Comparison of ENCODE assay signal across 11 cellular contexts in genomic region chr18:76475450-76476203, GRCh38.
DNase-seq lines count a peak whose midpoint lies in the region; ATAC-seq and TF ChIP-seq lines count a peak whose summit lies in the region.
"Had no signal": no experiment of that assay in that cellular context is flagged by ENCODE, and none has a peak within 500 bp of the region (broad histone marks: within the 10 kb centered on the region; RNA-seq: fewer than 3 reads in every experiment).

No MANE protein-coding gene starts in this region.

- H3K27ac ChIP-seq in muscle layer of duodenum (ENCODE audit: low read length): peak overlapping the region; percentile 71
- H3K27ac ChIP-seq: parathyroid adenoma had no signal

- ATAC-seq in HG03135 (IDR thresholded peaks at IDR 0.05; ENCODE audit: unreplicated experiment): no peak
- ATAC-seq: activated CD4-positive, alpha-beta T cell treated with anti-CD3 and anti-CD28 coated beads for 36 hours had no signal

- H3K4me1 ChIP-seq in adipocyte (ENCODE audit: control insufficient read depth, insufficient read depth, low read length) (peaks cover 40% of the 10 kb centered on the region), muscle layer of duodenum (ENCODE audit: control insufficient read depth in 1 of 2, insufficient read depth in 2 of 2, low read length in 2 of 2) (peaks cover 16 to 61% of the 10 kb centered on the region in 2 donors)

- peak overlapping the region; percentile 89 for H3K9ac ChIP-seq in adipocyte (ENCODE audit: low read length)
- H3K9ac ChIP-seq: parathyroid adenoma had no signal

- DNase-seq in AG09319 (ENCODE audit: extremely low read depth, low read depth) (no peak), adipocyte (ENCODE audit: low read depth) (no peak), C1 segment of cervical spinal cord (lab: John Stamatoyannopoulos, UW) (no peak), HUDEP-2 (lab: John Stamatoyannopoulos, UW; ENCODE audit: unreplicated experiment in 76 of 76) (no peak)
- DNase-seq in activated T-cell treated with anti-CD3 and anti-CD28 coated beads, Interleukin-2, amount 50 U/mL, for 1 hour: no peak
- DNase-seq: activated CD4-positive, alpha-beta T cell treated with anti-CD3 and anti-CD28 coated beads for 36 hours; MG63 had no signal

- peak; percentile 6; the same call in 1 of the 2 replicates for TF ChIP-seq CTCF in AG09319 (IDR thresholded peaks at IDR 0.05; ENCODE audit: low read depth, low read length)
- peak; percentile 43 for TF ChIP-seq CTCF in LNCAP (IDR thresholded peaks at IDR 0.05)

- H3K4me3 ChIP-seq in adipocyte (ENCODE audit: low read length): peak overlapping the region; percentile 84
- no peak overlapping the region for H3K4me3 ChIP-seq in muscle layer of duodenum (ENCODE audit: low read depth in 1 of 2, low read length in 2 of 2)

- H3K36me3 ChIP-seq in adipocyte (ENCODE audit: control insufficient read depth, insufficient read depth, low read length, severe bottlenecking) (no peaks in the 10 kb centered on the region), muscle layer of duodenum (ENCODE audit: control insufficient read depth in 1 of 2, insufficient read depth in 2 of 2, low read length in 2 of 2) (no peaks in the 10 kb centered on the region)
- H3K36me3 ChIP-seq: MG63 had no signal

- H3K27me3 ChIP-seq in adipocyte (replicated peaks; ENCODE audit: control insufficient read depth, insufficient read depth, low read length) (no peaks in the 10 kb centered on the region), muscle layer of duodenum (ENCODE audit: low read depth, low read length) (no peaks in the 10 kb centered on the region)
- H3K27me3 ChIP-seq: MG63 had no signal

- H3K9me3 ChIP-seq in adipocyte (ENCODE audit: control insufficient read depth, low read length) (no peaks in the 10 kb centered on the region), muscle layer of duodenum (ENCODE audit: control insufficient read depth in 1 of 2, low read length in 2 of 2) (no peaks in the 10 kb centered on the region)
- H3K9me3 ChIP-seq: MG63 had no signal
